ENCODE assay signal across 1 cellular context in genomic region chr6:33248932-33249731, GRCh38.
A peak's percentile ranks its signal among the peaks of the same experiment; 100 is the strongest.
TF ChIP-seq lines count a peak whose summit lies in the region.

No MANE protein-coding gene starts in this region.

TF ChIP-seq in HepG2, 621 proteins besides CTCF, POLR2A, EP300 and RAD21 (continued from another document and continues in another):
- peak; percentile 82 for TF ChIP-seq ZNF430 (CRISPR knock-in tag; IDR thresholded peaks at IDR 0.05)
- peak; percentile 100 for TF ChIP-seq RXRA (CRISPR knock-in tag; IDR thresholded peaks at IDR 0.05)
- no peak for TF ChIP-seq PRDM4 (CRISPR knock-in tag; IDR thresholded peaks at IDR 0.05; ENCODE audit: borderline replicate concordance)
- TF ChIP-seq ZBTB33 (CRISPR knock-in tag; IDR thresholded peaks at IDR 0.05) = no peak
- peak; percentile 100 for TF ChIP-seq RXRB (CRISPR knock-in tag; IDR thresholded peaks at IDR 0.05; ENCODE audit: borderline replicate concordance)
- peak; percentile 96 for TF ChIP-seq PHF8 (CRISPR knock-in tag; IDR thresholded peaks at IDR 0.05)
- TF ChIP-seq KMT2B (CRISPR knock-in tag; IDR thresholded peaks at IDR 0.05) = peak; percentile 69; the same call in 1 of the 2 replicates
- TF ChIP-seq CSRNP1 (CRISPR knock-in tag; IDR thresholded peaks at IDR 0.05) = peak; percentile 86
- no peak for TF ChIP-seq SRSF9 (IDR thresholded peaks at IDR 0.05; ENCODE audit: borderline replicate concordance, insufficient read depth, low read depth, low read length, poor library complexity, severe bottlenecking)
- no peak; the same call in 1 of the 2 replicates for TF ChIP-seq GPN1 (CRISPR knock-in tag; IDR thresholded peaks at IDR 0.05; ENCODE audit: borderline replicate concordance)
- peak; percentile 45 for TF ChIP-seq NRL (CRISPR knock-in tag; IDR thresholded peaks at IDR 0.05; ENCODE audit: borderline replicate concordance)
- TF ChIP-seq SSRP1 (CRISPR knock-in tag; IDR thresholded peaks at IDR 0.05) = peak; percentile 91; the same call in 1 of the 2 replicates
- no peak for TF ChIP-seq ZNF780A (CRISPR knock-in tag; IDR thresholded peaks at IDR 0.05)
- peak; percentile 57 for TF ChIP-seq SRF (IDR thresholded peaks at IDR 0.05; ENCODE audit: low read depth, low read length)
- no peak for TF ChIP-seq IRX3 (CRISPR knock-in tag; IDR thresholded peaks at IDR 0.05; ENCODE audit: borderline replicate concordance, low read depth)
- no peak for TF ChIP-seq TRAFD1 (CRISPR knock-in tag; IDR thresholded peaks at IDR 0.05; ENCODE audit: borderline replicate concordance)
- peak; percentile 71 for TF ChIP-seq SP5 (CRISPR knock-in tag; IDR thresholded peaks at IDR 0.05; ENCODE audit: borderline replicate concordance, low read depth)
- no peak for TF ChIP-seq ZNF652 (CRISPR knock-in tag; IDR thresholded peaks at IDR 0.05; ENCODE audit: borderline replicate concordance, low read depth)
- no peak for TF ChIP-seq ATM (IDR thresholded peaks at IDR 0.05; ENCODE audit: borderline replicate concordance)
- TF ChIP-seq RFXANK (CRISPR knock-in tag; IDR thresholded peaks at IDR 0.05) = peak; percentile 88
- TF ChIP-seq ZNF737 (CRISPR knock-in tag; IDR thresholded peaks at IDR 0.05; ENCODE audit: borderline replicate concordance) = no peak
- TF ChIP-seq ATF6 (CRISPR knock-in tag; conservative IDR thresholded peaks at IDR 0.05) = no peak
- no peak for TF ChIP-seq JDP2 (CRISPR knock-in tag; IDR thresholded peaks at IDR 0.05; ENCODE audit: borderline replicate concordance)
- peak; percentile 69 for TF ChIP-seq ZNF546 (CRISPR knock-in tag; conservative IDR thresholded peaks at IDR 0.05)
- TF ChIP-seq SNAI1 (CRISPR knock-in tag; IDR thresholded peaks at IDR 0.05; ENCODE audit: borderline replicate concordance) = 0 out of 2 replicates have a peak, but pooled peaks have one; percentile 57
- no peak; the same call in 1 of the 2 replicates for TF ChIP-seq ZSCAN9 (CRISPR knock-in tag; IDR thresholded peaks at IDR 0.05; ENCODE audit: borderline replicate concordance)
- peak; percentile 52; the same call in 1 of the 2 replicates for TF ChIP-seq KDM5A (IDR thresholded peaks at IDR 0.05; ENCODE audit: borderline replicate concordance, low read length)
- TF ChIP-seq TERF1 (CRISPR knock-in tag; IDR thresholded peaks at IDR 0.05) = no peak
- no peak for TF ChIP-seq KLF13 (CRISPR knock-in tag; IDR thresholded peaks at IDR 0.05)
- TF ChIP-seq MAFF (IDR thresholded peaks at IDR 0.05; ENCODE audit: low read depth, low read length) = peak; percentile 60
- peak; percentile 38; the same call in 1 of the 2 replicates for TF ChIP-seq FOXA3 (CRISPR knock-in tag; IDR thresholded peaks at IDR 0.05)
- peak; percentile 62 for TF ChIP-seq ZNF142 (CRISPR knock-in tag; IDR thresholded peaks at IDR 0.05)
- TF ChIP-seq ZNF556 (CRISPR knock-in tag; IDR thresholded peaks at IDR 0.05; ENCODE audit: borderline replicate concordance) = peak; percentile 82
- peak; percentile 83; the same call in 1 of the 2 replicates for TF ChIP-seq TBX2 (CRISPR knock-in tag; IDR thresholded peaks at IDR 0.05; ENCODE audit: borderline replicate concordance)
- TF ChIP-seq IRF1 (CRISPR knock-in tag; IDR thresholded peaks at IDR 0.05; ENCODE audit: low read depth) = no peak
- no peak for TF ChIP-seq ZNF431 (CRISPR knock-in tag; IDR thresholded peaks at IDR 0.05; ENCODE audit: borderline replicate concordance, low read depth)
- peak; percentile 27; the same call in 1 of the 2 replicates for TF ChIP-seq MEIS2 (CRISPR knock-in tag; IDR thresholded peaks at IDR 0.05)
- peak; percentile 91 for TF ChIP-seq TOPORS (CRISPR knock-in tag; IDR thresholded peaks at IDR 0.05)
- peak; percentile 95 for TF ChIP-seq AGO1 (IDR thresholded peaks at IDR 0.05; ENCODE audit: low read depth, low read length, poor library complexity, severe bottlenecking)
- TF ChIP-seq CC2D1A (CRISPR knock-in tag; IDR thresholded peaks at IDR 0.05) = no peak
- TF ChIP-seq TAF15 (IDR thresholded peaks at IDR 0.05; ENCODE audit: low read depth, low read length, poor library complexity, severe bottlenecking) = no peak
- no peak for TF ChIP-seq ZNF629 (CRISPR knock-in tag; conservative IDR thresholded peaks at IDR 0.05)
- TF ChIP-seq RARA (CRISPR knock-in tag; IDR thresholded peaks at IDR 0.05) = peak; percentile 65
